In genomic region chr7:135372222-135372621, GRCh38 we compare ENCODE assay signal across 33 cellular contexts.
"Had no signal": no experiment of that assay in that cellular context is flagged by ENCODE, and none has a peak within 500 bp of the region (broad histone marks: within the 10 kb centered on the region; RNA-seq: fewer than 3 reads in every experiment).

No MANE protein-coding gene starts in this region.

- H3K36me3 ChIP-seq: adrenal gland, breast epithelium, MG63, Peyer's patch, SJSA1, WERI-Rb-1 had no signal

- FAIRE-seq: astrocyte had no signal

- H3K9me3 ChIP-seq: adrenal gland, body of pancreas, breast epithelium, MG63, Peyer's patch, SJSA1 had no signal

- H3K4me3 ChIP-seq: adrenal gland, body of pancreas, breast epithelium, MG63, Peyer's patch, SJSA1 had no signal

- H3K27me3 ChIP-seq: adrenal gland, body of pancreas, breast epithelium, MG63, Peyer's patch, SJSA1 had no signal

- DNase-seq: activated CD4-positive, alpha-beta T cell treated with anti-CD3 and anti-CD28 coated beads for 36 hours; activated CD4-positive, alpha-beta T cell treated with anti-CD3 and anti-CD28 coated beads, Interleukin-2, amount 10 ng/mL, durations not matched to agents 7 days and 5 days; activated CD4-positive, alpha-beta T cell treated with anti-CD3 and anti-CD28 coated beads, Interleukin-2, amount 50 U/mL, for 48 hours; activated CD8-positive, alpha-beta T cell treated with anti-CD3 and anti-CD28 coated beads, Interleukin-2, amount 10 ng/mL, durations not matched to agents 7 days and 5 days; activated gamma-delta T cell; activated naive CD4-positive, alpha-beta T cell treated with Interleukin-2 at 50 U/mL for 16 hours; activated naive CD8-positive, alpha-beta T cell treated with anti-CD3 and anti-CD28 coated beads, Interleukin-2, amount 10 ng/mL, durations not matched to agents 7 days and 5 days; activated T-cell treated with anti-CD3 and anti-CD28 coated beads, Interleukin-2, amount 50 U/mL, for 24 hours; adrenal gland; body of pancreas; Kasumi-1; KG1; MG63; MV-4-11; NCI-H1092; NCI-H1436 treated with DMSO at 0.1 percent for 48 hours; NCI-H1694 treated with DMSO at 0.1 percent for 48 hours; NCI-H2029; NCI-H345; NCI-H524 treated with DMSO at 0.1 percent for 48 hours; NCI-H748 treated with DMSO at 0.1 percent for 48 hours; NK-92 treated with Interleukin-12 subunit alpha and Interleukin-12 subunit beta, amount 100 ng/mL, for 24 hours; PC-3; Peyer's patch; RPMI8226; SHP77 treated with DMSO at 0.1 percent for 48 hours; T-cell; T-helper 17 cell; WERI-Rb-1 had no signal

- ATAC-seq: activated CD4-positive, alpha-beta T cell treated with anti-CD3 and anti-CD28 coated beads for 36 hours; activated CD8-positive, alpha-beta T cell treated with anti-CD3 and anti-CD28 coated beads, Interleukin-2, amount 10 ng/mL, durations not matched to agents 7 days and 5 days; body of pancreas; PC-3; SK-N-SH treated with all-trans-retinoic acid at 6 μM for 48 hours; T-cell; T-helper 17 cell had no signal

- H3K4me1 ChIP-seq: adrenal gland, body of pancreas, breast epithelium, SJSA1 had no signal

- H3K27ac ChIP-seq: adrenal gland, body of pancreas, breast epithelium, Peyer's patch, SJSA1, WERI-Rb-1 had no signal
